10 cellular contexts compared by ENCODE assay signal in genomic region chr10:970311-971149, GRCh38. TPM values are rescaled to one million over a fixed set of nuclear protein-coding genes. Genes with fewer than 3 reads are reported as not detected.
DNase-seq lines count a peak whose midpoint lies in the region; ATAC-seq, FAIRE-seq and TF ChIP-seq lines count a peak whose summit lies in the region.
"Had no signal": no experiment of that assay in that cellular context is flagged by ENCODE, and none has a peak within 500 bp of the region (broad histone marks: within the 10 kb centered on the region; RNA-seq: fewer than 3 reads in every experiment).

No MANE protein-coding gene starts in this region.

- peak; percentile 26 for DNase-seq in NCI-H2107 treated with DMSO at 0.1 percent for 48 hours (lab: John Stamatoyannopoulos, UW; ENCODE audit: unreplicated experiment)
- no peak for DNase-seq in NCI-H2107 (lab: John Stamatoyannopoulos, UW)
- peak; percentile 93 for DNase-seq in HepG2 (ENCODE audit: low spot score)
- no peak for DNase-seq in type B pancreatic cell (ENCODE audit: extremely low spot score, unreplicated experiment)
- DNase-seq in NCI-H2171 (lab: John Stamatoyannopoulos, UW): no peak
- DNase-seq in activated naive CD4-positive, alpha-beta T cell treated with anti-CD3 and anti-CD28 coated beads, Interleukin-2, amount 10 ng/mL, durations not matched to agents 7 days and 5 days: no peak
- DNase-seq: 8988T had no signal

- H3K4me3 Mint-ChIP-seq in type B pancreatic cell: peak overlapping the region; percentile 8
- no peak overlapping the region for H3K4me3 Mint-ChIP-seq in activated naive CD4-positive, alpha-beta T cell treated with anti-CD3 and anti-CD28 coated beads, Interleukin-2, amount 10 ng/mL, durations not matched to agents 7 days and 5 days

- peak in 1 of 2 experiments; percentile 74; a peak in 2 of 4 replicates for TF ChIP-seq EP300 in HepG2 (IDR thresholded peaks at IDR 0.05; ENCODE audit: low read depth in 2 of 2, low read length in 2 of 2)
- no peak; the same call in 1 of the 2 replicates for TF ChIP-seq EP300 in HepG2 (CRISPR knock-in tag; IDR thresholded peaks at IDR 0.05; ENCODE audit: borderline replicate concordance)

- peak overlapping the region; percentile 61 for H3K27ac Mint-ChIP-seq in type B pancreatic cell
- no peak overlapping the region for H3K27ac Mint-ChIP-seq in activated naive CD4-positive, alpha-beta T cell treated with anti-CD3 and anti-CD28 coated beads, Interleukin-2, amount 10 ng/mL, durations not matched to agents 7 days and 5 days

- no peaks in the 10 kb centered on the region for H3K79me2 ChIP-seq in HepG2 (ENCODE audit: insufficient read depth, low read length)

- no peaks in the 10 kb centered on the region for H3K9me3 ChIP-seq in HepG2 (ENCODE audit: low read length)

- H3K27me3 Mint-ChIP-seq in type B pancreatic cell: peaks cover 6% of the 10 kb centered on the region
- peaks cover 52% of the 10 kb centered on the region for H3K27me3 Mint-ChIP-seq in activated naive CD4-positive, alpha-beta T cell treated with anti-CD3 and anti-CD28 coated beads, Interleukin-2, amount 10 ng/mL, durations not matched to agents 7 days and 5 days

- intact Hi-C loops in HepG2 (cut with micrococcal nuclease; ENCODE audit: unreplicated experiment): loop anchor here (2.0 kb wide), 2 partner anchors 16 to 40 kb away; partner anchors contain the start of gene LARP4B

- H3K9me3 Mint-ChIP-seq in type B pancreatic cell: no peaks in the 10 kb centered on the region
- H3K9me3 Mint-ChIP-seq in activated naive CD4-positive, alpha-beta T cell treated with anti-CD3 and anti-CD28 coated beads, Interleukin-2, amount 10 ng/mL, durations not matched to agents 7 days and 5 days: peaks cover 3% of the 10 kb centered on the region

- under 1% methylated on average over 14 of the region's 14 CpGs for WGBS in HepG2 (ENCODE audit: low lambda C conversion rate)

- peak overlapping the region; percentile 77 for H3K4me2 ChIP-seq in HepG2 (ENCODE audit: low read depth, low read length)

- peaks cover 68% of the 10 kb centered on the region for H3K4me1 ChIP-seq in HepG2 (ENCODE audit: insufficient read depth, low read length)

- TF ChIP-seq RAD21 in HepG2 (CRISPR knock-in tag; IDR thresholded peaks at IDR 0.05): no peak

- no peaks in the 10 kb centered on the region for H4K20me1 ChIP-seq in HepG2 (ENCODE audit: insufficient read depth, low read length)

- H3K36me3 ChIP-seq in HepG2 (replicated peaks in 1 of 2; ENCODE audit: control insufficient read depth in 1 of 2, insufficient read depth in 2 of 2, low read length in 2 of 2): no peaks in the 10 kb centered on the region

- peaks cover 21% of the 10 kb centered on the region for H3K4me1 Mint-ChIP-seq in type B pancreatic cell (ENCODE audit: unreplicated experiment)
- H3K4me1 Mint-ChIP-seq in activated naive CD4-positive, alpha-beta T cell treated with anti-CD3 and anti-CD28 coated beads, Interleukin-2, amount 10 ng/mL, durations not matched to agents 7 days and 5 days: peaks cover 14% of the 10 kb centered on the region

- H3K4me3 ChIP-seq in HepG2 (replicated peaks in 1 of 3; ENCODE audit: insufficient read depth in 1 of 3, low read depth in 2 of 3, low read length in 3 of 3): peak overlapping the region; percentile 35 to 56 (median 44)

- H3K9ac ChIP-seq in HepG2 (ENCODE audit: insufficient read depth, low read depth, low read length): peak overlapping the region; percentile 33; the same call in 1 of the 2 replicates

- in situ Hi-C loops in HepG2 (cut with HindIII; ENCODE audit: extremely low pct_ligation_motif_present, low pct_unique_long_range_greater_than_20kb): no loop called here

- FAIRE-seq in HepG2 (lab: Jason Lieb, UNC): peak; percentile 91
- FAIRE-seq: GM12892 had no signal

- peak; percentile 89 for ATAC-seq in SK-N-SH treated with all-trans-retinoic acid at 6 μM for 48 hours
- ATAC-seq in HepG2: peak; percentile 81
- no peak for ATAC-seq in GM21528 (IDR thresholded peaks at IDR 0.05; ENCODE audit: low FRiP score, unreplicated experiment)

- H3K27ac ChIP-seq in HepG2 (ENCODE audit: extremely low read length, insufficient read depth, low read length): peak overlapping the region; percentile 68

- H2AFZ ChIP-seq in HepG2 (ENCODE audit: low read length): no peak overlapping the region

- H3K36me3 Mint-ChIP-seq in type B pancreatic cell: no peaks in the 10 kb centered on the region
- H3K36me3 Mint-ChIP-seq in activated naive CD4-positive, alpha-beta T cell treated with anti-CD3 and anti-CD28 coated beads, Interleukin-2, amount 10 ng/mL, durations not matched to agents 7 days and 5 days: no peaks in the 10 kb centered on the region

- CTCF ChIA-PET in HepG2 (lab: Yijun Ruan, JAX; ENCODE audit: low intra/inter-chr PET ratio, low total read pairs): no interaction called here
- CTCF ChIA-PET in activated naive CD4-positive, alpha-beta T cell treated with anti-CD3 and anti-CD28 coated beads, Interleukin-2, amount 10 ng/mL, durations not matched to agents 7 days and 5 days (lab: Charles Lee): no interaction called here

- no peak for TF ChIP-seq POLR2A in HepG2 (IDR thresholded peaks at IDR 0.05; ENCODE audit: insufficient read depth in 1 of 2, low read depth in 2 of 2, low read length in 2 of 2)

- BruUV-seq in HepG2 (replicated peaks; lab: Mats Ljungman, UMichigan): no TSS peak

- TF ChIP-seq CTCF in HepG2 (CRISPR knock-in tag; IDR thresholded peaks at IDR 0.05): no peak
- no peak for TF ChIP-seq CTCF in type B pancreatic cell (conservative IDR thresholded peaks at IDR 0.05)

- POLR2A ChIA-PET in HepG2 (lab: Yijun Ruan, JAX): interaction anchor here (1.0 to 3.0 kb wide), 5 partner anchors 15 to 79 kb away, joined by 3 to 39 read pairs (median 7); partner anchors contain the start of genes GTPBP4 and IDI1

- peaks cover 0 to 35% of the 10 kb centered on the region in 2 experiments; a peak in 3 of 5 replicates for H3K27me3 ChIP-seq in HepG2 (ENCODE audit: control insufficient read depth in 1 of 2, insufficient read depth in 2 of 2, low read length in 2 of 2)

RNA-seq across cellular contexts. Expression of gene GTPBP4, which starts 17.7 kb away (rescaled TPM):
- 85.5 and 101 TPM in 2 replicates for total RNA-seq in HepG2 (2016; rRNA removed; fragmentation: Illumina TruSeq; extraction: Trizol)
- total RNA-seq in HepG2 (2016; cell fraction: cytosol; rRNA removed; fragmentation: Illumina TruSeq; extraction: Trizol; ENCODE audit: low read depth): 9.2 and 10.8 TPM in 2 replicates
- total RNA-seq in HepG2 (2016; cell fraction: insoluble cytoplasmic fraction; rRNA removed; fragmentation: Illumina TruSeq; extraction: Trizol): 73.1 and 98.3 TPM in 2 replicates
- total RNA-seq in HepG2 (2016; cell fraction: membrane; rRNA removed; fragmentation: Illumina TruSeq; extraction: Trizol): 17.2 and 23.2 TPM in 2 replicates
- total RNA-seq in HepG2 (2016; cell fraction: nucleus; rRNA removed; fragmentation: Illumina TruSeq; extraction: Trizol): 61.0 and 70.2 TPM in 2 replicates
- 20.1 and 24.1 TPM in 2 replicates for polyA plus RNA-seq in HepG2 (2011; rRNA removed)
- 9.2 and 11.6 TPM in 2 replicates for polyA plus RNA-seq in HepG2 (2011; cell fraction: cytosol; rRNA removed)
- polyA plus RNA-seq in HepG2 (2011; cell fraction: nucleus; rRNA removed): 31.1 and 31.6 TPM in 2 replicates
- polyA plus RNA-seq in HepG2 (2012): 37.7 and 40.3 TPM in 2 replicates
- polyA plus RNA-seq in HepG2 (2016; cell fraction: cytosol; fragmentation: Illumina TruSeq; extraction: Trizol; ENCODE audit: low read depth): 3.6 and 4.3 TPM in 2 replicates
- polyA plus RNA-seq in HepG2 (2016; cell fraction: insoluble cytoplasmic fraction; fragmentation: Illumina TruSeq; extraction: Trizol; ENCODE audit: low read depth): 116 and 119 TPM in 2 replicates
- polyA plus RNA-seq in HepG2 (2016; cell fraction: membrane; fragmentation: Illumina TruSeq; extraction: Trizol; ENCODE audit: low read depth): 8.8 and 12.3 TPM in 2 replicates
- 109 and 116 TPM in 2 replicates for polyA plus RNA-seq in HepG2 (2016; cell fraction: nucleus; fragmentation: Illumina TruSeq; extraction: Trizol; ENCODE audit: insufficient read depth, low read depth)
- polyA minus RNA-seq in HepG2 (2011; rRNA and poly(A)+ RNA removed; ENCODE audit: low replicate concordance): 35.4 and 59.3 TPM in 2 replicates
- 14.2 and 15.8 TPM in 2 replicates for polyA minus RNA-seq in HepG2 (2011; cell fraction: cytosol; rRNA and poly(A)+ RNA removed)
- 62.8 and 65.3 TPM in 2 replicates for polyA minus RNA-seq in HepG2 (2011; cell fraction: nucleus; rRNA and poly(A)+ RNA removed)
- 57.8 and 65.9 TPM in 2 replicates for total RNA-seq in type B pancreatic cell (ENCODE audit: low replicate concordance)

RNA-seq across cellular contexts. Expression of gene LARP4B, which starts 39.0 kb away (rescaled TPM):
- total RNA-seq in HepG2 (2016; rRNA removed; fragmentation: Illumina TruSeq; extraction: Trizol) (19.5 and 23.6 TPM in 2 replicates), type B pancreatic cell (ENCODE audit: low replicate concordance) (82.1 and 96.4 TPM in 2 replicates)
- total RNA-seq in HepG2 (2016; cell fraction: cytosol; rRNA removed; fragmentation: Illumina TruSeq; extraction: Trizol; ENCODE audit: low read depth): 14.7 and 23.0 TPM in 2 replicates
- total RNA-seq in HepG2 (2016; cell fraction: insoluble cytoplasmic fraction; rRNA removed; fragmentation: Illumina TruSeq; extraction: Trizol): 19.2 and 20.0 TPM in 2 replicates
- 15.0 and 15.8 TPM in 2 replicates for total RNA-seq in HepG2 (2016; cell fraction: membrane; rRNA removed; fragmentation: Illumina TruSeq; extraction: Trizol)
- 26.7 and 30.9 TPM in 2 replicates for total RNA-seq in HepG2 (2016; cell fraction: nucleus; rRNA removed; fragmentation: Illumina TruSeq; extraction: Trizol)
- 29.4 and 30.2 TPM in 2 replicates for polyA plus RNA-seq in HepG2 (2011; rRNA removed)
- polyA plus RNA-seq in HepG2 (2011; cell fraction: cytosol; rRNA removed): 17.2 and 19.1 TPM in 2 replicates
- 47.0 and 50.9 TPM in 2 replicates for polyA plus RNA-seq in HepG2 (2011; cell fraction: nucleus; rRNA removed)
- 21.6 and 23.2 TPM in 2 replicates for polyA plus RNA-seq in HepG2 (2012)
- polyA plus RNA-seq in HepG2 (2016; cell fraction: cytosol; fragmentation: Illumina TruSeq; extraction: Trizol; ENCODE audit: low read depth): 0.96 and 1.0 TPM in 2 replicates
- 20.6 and 24.1 TPM in 2 replicates for polyA plus RNA-seq in HepG2 (2016; cell fraction: insoluble cytoplasmic fraction; fragmentation: Illumina TruSeq; extraction: Trizol; ENCODE audit: low read depth)
- 4.4 and 4.9 TPM in 2 replicates for polyA plus RNA-seq in HepG2 (2016; cell fraction: membrane; fragmentation: Illumina TruSeq; extraction: Trizol; ENCODE audit: low read depth)
- polyA plus RNA-seq in HepG2 (2016; cell fraction: nucleus; fragmentation: Illumina TruSeq; extraction: Trizol; ENCODE audit: insufficient read depth, low read depth): 31.6 and 31.8 TPM in 2 replicates
- 61.5 and 94.1 TPM in 2 replicates for polyA minus RNA-seq in HepG2 (2011; rRNA and poly(A)+ RNA removed; ENCODE audit: low replicate concordance)
- polyA minus RNA-seq in HepG2 (2011; cell fraction: cytosol; rRNA and poly(A)+ RNA removed): 27.4 and 36.0 TPM in 2 replicates
- polyA minus RNA-seq in HepG2 (2011; cell fraction: nucleus; rRNA and poly(A)+ RNA removed): 92.4 and 94.1 TPM in 2 replicates

RNA-seq across cellular contexts. Expression of gene IDI2, which starts 55.1 kb away (rescaled TPM):
- total RNA-seq in HepG2 (2016; rRNA removed; fragmentation: Illumina TruSeq; extraction: Trizol): not detected in 2 replicates
- not detected in 2 replicates for total RNA-seq in HepG2 (2016; cell fraction: cytosol; rRNA removed; fragmentation: Illumina TruSeq; extraction: Trizol; ENCODE audit: low read depth)
- total RNA-seq in HepG2 (2016; cell fraction: insoluble cytoplasmic fraction; rRNA removed; fragmentation: Illumina TruSeq; extraction: Trizol): not detected in 2 replicates
- total RNA-seq in HepG2 (2016; cell fraction: membrane; rRNA removed; fragmentation: Illumina TruSeq; extraction: Trizol): not detected in 2 replicates
- total RNA-seq in HepG2 (2016; cell fraction: nucleus; rRNA removed; fragmentation: Illumina TruSeq; extraction: Trizol): not detected in 2 replicates
- not detected in 2 replicates for polyA plus RNA-seq in HepG2 (2011; rRNA removed)
- polyA plus RNA-seq in HepG2 (2011; cell fraction: cytosol; rRNA removed): not detected in 2 replicates
- not detected in 2 replicates for polyA plus RNA-seq in HepG2 (2011; cell fraction: nucleus; rRNA removed)
- polyA plus RNA-seq in HepG2 (2012): not detected in 2 replicates
- polyA plus RNA-seq in HepG2 (2016; cell fraction: cytosol; fragmentation: Illumina TruSeq; extraction: Trizol; ENCODE audit: low read depth): not detected in 2 replicates
- polyA plus RNA-seq in HepG2 (2016; cell fraction: insoluble cytoplasmic fraction; fragmentation: Illumina TruSeq; extraction: Trizol; ENCODE audit: low read depth): not detected in 2 replicates
- not detected in 2 replicates for polyA plus RNA-seq in HepG2 (2016; cell fraction: membrane; fragmentation: Illumina TruSeq; extraction: Trizol; ENCODE audit: low read depth)
- polyA plus RNA-seq in HepG2 (2016; cell fraction: nucleus; fragmentation: Illumina TruSeq; extraction: Trizol; ENCODE audit: insufficient read depth, low read depth): not detected in 2 replicates
- polyA minus RNA-seq in HepG2 (2011; rRNA and poly(A)+ RNA removed; ENCODE audit: low replicate concordance): not detected in 2 replicates
- polyA minus RNA-seq in HepG2 (2011; cell fraction: cytosol; rRNA and poly(A)+ RNA removed): not detected in 2 replicates
- polyA minus RNA-seq in HepG2 (2011; cell fraction: nucleus; rRNA and poly(A)+ RNA removed): not detected in 2 replicates
- not detected in 2 replicates for total RNA-seq in type B pancreatic cell (ENCODE audit: low replicate concordance)

Comparison
In these comparisons a context has a peak if more than half of its experiments do, and no peak if none do; other contexts are left out.
1. DNase-seq: peak in NCI-H2107 treated with DMSO at 0.1 percent for 48 hours (single experiment) and HepG2 (single experiment); none in NCI-H2107 (single experiment), type B pancreatic cell (single experiment), NCI-H2171 (single experiment) and activated naive CD4-positive, alpha-beta T cell treated with anti-CD3 and anti-CD28 coated beads, Interleukin-2, amount 10 ng/mL, durations not matched to agents 7 days and 5 days (single experiment).